In the genomic region with DNA sequence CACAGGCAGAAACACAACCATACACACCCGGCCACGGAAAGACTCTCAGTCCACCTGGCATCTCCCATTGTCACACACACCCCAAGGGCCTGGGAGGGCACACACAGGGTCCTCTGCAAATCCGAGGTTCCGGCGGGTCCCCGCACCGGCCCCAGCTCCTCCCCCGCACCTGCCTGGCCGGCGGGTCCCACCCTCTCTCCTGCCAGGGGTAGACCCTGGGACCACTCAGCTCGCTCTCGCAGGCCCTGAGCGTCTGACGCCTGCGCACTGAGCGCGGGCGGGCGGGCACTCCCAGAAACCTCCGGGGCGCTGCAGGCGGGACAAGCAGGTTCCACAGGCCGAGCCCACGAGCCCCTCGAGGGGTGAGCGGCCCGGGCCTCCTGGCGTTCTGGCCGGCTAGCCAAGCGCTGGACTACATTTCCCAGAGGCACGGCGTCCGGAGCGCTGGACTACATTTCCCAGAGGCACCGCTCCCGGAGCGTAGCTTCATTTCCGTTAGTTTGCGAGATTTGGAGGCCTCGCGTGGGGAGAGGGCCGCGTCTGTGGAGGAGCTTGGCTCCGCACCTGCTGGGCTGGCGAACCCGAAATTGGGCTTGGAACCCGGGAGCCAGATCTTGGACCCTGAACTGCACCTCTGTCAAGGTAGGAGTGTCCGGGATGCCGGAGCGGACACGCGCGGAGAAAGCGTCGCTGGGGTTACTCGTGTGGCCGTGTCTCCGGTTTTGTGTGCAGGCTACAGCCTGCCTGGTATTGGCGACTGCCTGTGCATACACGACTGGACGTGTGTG, we compare ENCODE assay signal across 1 cellular context.
TF ChIP-seq lines count a peak whose summit lies in the region.

A gene (plus strand): TSS at position 505 of the 788 bp plus-strand sequence. CDS start 10,686 bp downstream, outside the sequence.

TF ChIP-seq in HepG2, 621 proteins besides CTCF, POLR2A, EP300 and RAD21 (continued from another document and continues in another):
- TF ChIP-seq, protein P1, sequence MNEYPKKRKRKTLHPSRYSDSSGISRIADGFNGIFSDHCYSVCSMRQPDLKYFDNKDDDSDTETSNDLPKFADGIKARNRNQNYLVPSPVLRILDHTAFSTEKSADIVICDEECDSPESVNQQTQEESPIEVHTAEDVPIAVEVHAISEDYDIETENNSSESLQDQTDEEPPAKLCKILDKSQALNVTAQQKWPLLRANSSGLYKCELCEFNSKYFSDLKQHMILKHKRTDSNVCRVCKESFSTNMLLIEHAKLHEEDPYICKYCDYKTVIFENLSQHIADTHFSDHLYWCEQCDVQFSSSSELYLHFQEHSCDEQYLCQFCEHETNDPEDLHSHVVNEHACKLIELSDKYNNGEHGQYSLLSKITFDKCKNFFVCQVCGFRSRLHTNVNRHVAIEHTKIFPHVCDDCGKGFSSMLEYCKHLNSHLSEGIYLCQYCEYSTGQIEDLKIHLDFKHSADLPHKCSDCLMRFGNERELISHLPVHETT (CRISPR knock-in tag; conservative IDR thresholded peaks at IDR 0.05): no peak
- no peak for TF ChIP-seq ZNF451 (CRISPR knock-in tag; IDR thresholded peaks at IDR 0.05)
- no peak for TF ChIP-seq ZFP1 (CRISPR knock-in tag; IDR thresholded peaks at IDR 0.05)
- TF ChIP-seq, protein P2, sequence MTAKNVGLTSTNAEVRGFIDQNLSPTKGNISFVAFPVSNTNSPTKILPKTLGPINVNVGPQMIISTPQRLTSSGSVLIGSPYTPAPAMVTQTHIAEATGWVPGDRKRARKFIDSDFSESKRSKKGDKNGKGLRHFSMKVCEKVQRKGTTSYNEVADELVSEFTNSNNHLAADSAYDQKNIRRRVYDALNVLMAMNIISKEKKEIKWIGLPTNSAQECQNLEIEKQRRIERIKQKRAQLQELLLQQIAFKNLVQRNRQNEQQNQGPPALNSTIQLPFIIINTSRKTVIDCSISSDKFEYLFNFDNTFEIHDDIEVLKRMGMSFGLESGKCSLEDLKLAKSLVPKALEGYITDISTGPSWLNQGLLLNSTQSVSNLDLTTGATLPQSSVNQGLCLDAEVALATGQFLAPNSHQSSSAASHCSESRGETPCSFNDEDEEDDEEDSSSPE (CRISPR knock-in tag; IDR thresholded peaks at IDR 0.05): peak; percentile 83
- TF ChIP-seq RARA (CRISPR knock-in tag; IDR thresholded peaks at IDR 0.05): no peak
- no peak for TF ChIP-seq MBNL3 (CRISPR knock-in tag; conservative IDR thresholded peaks at IDR 0.05)
- no peak for TF ChIP-seq ZNF550 (CRISPR knock-in tag; IDR thresholded peaks at IDR 0.05; ENCODE audit: borderline replicate concordance)
- peak; percentile 79 for TF ChIP-seq ZNF670 (CRISPR knock-in tag; IDR thresholded peaks at IDR 0.05; ENCODE audit: borderline replicate concordance)
- TF ChIP-seq ZNF7 (CRISPR knock-in tag; IDR thresholded peaks at IDR 0.05): no peak
- TF ChIP-seq DNMT1 (CRISPR knock-in tag; IDR thresholded peaks at IDR 0.05): no peak
- TF ChIP-seq, protein P3, sequence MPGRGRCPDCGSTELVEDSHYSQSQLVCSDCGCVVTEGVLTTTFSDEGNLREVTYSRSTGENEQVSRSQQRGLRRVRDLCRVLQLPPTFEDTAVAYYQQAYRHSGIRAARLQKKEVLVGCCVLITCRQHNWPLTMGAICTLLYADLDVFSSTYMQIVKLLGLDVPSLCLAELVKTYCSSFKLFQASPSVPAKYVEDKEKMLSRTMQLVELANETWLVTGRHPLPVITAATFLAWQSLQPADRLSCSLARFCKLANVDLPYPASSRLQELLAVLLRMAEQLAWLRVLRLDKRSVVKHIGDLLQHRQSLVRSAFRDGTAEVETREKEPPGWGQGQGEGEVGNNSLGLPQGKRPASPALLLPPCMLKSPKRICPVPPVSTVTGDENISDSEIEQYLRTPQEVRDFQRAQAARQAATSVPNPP (CRISPR knock-in tag; IDR thresholded peaks at IDR 0.05): peak; percentile 87
- no peak for TF ChIP-seq HMG20A (CRISPR knock-in tag; IDR thresholded peaks at IDR 0.05; ENCODE audit: borderline replicate concordance)
- TF ChIP-seq ISX (CRISPR knock-in tag; conservative IDR thresholded peaks at IDR 0.05): 0 out of 2 replicates have a peak, but pooled peaks have one; percentile 26
- TF ChIP-seq FOSL1 (CRISPR knock-in tag; IDR thresholded peaks at IDR 0.05; ENCODE audit: borderline replicate concordance): no peak
- TF ChIP-seq SCMH1 (CRISPR knock-in tag; IDR thresholded peaks at IDR 0.05; ENCODE audit: borderline replicate concordance): no peak
- peak; percentile 71 for TF ChIP-seq ZNF329 (CRISPR knock-in tag; IDR thresholded peaks at IDR 0.05; ENCODE audit: low read depth)
- TF ChIP-seq, protein P4, sequence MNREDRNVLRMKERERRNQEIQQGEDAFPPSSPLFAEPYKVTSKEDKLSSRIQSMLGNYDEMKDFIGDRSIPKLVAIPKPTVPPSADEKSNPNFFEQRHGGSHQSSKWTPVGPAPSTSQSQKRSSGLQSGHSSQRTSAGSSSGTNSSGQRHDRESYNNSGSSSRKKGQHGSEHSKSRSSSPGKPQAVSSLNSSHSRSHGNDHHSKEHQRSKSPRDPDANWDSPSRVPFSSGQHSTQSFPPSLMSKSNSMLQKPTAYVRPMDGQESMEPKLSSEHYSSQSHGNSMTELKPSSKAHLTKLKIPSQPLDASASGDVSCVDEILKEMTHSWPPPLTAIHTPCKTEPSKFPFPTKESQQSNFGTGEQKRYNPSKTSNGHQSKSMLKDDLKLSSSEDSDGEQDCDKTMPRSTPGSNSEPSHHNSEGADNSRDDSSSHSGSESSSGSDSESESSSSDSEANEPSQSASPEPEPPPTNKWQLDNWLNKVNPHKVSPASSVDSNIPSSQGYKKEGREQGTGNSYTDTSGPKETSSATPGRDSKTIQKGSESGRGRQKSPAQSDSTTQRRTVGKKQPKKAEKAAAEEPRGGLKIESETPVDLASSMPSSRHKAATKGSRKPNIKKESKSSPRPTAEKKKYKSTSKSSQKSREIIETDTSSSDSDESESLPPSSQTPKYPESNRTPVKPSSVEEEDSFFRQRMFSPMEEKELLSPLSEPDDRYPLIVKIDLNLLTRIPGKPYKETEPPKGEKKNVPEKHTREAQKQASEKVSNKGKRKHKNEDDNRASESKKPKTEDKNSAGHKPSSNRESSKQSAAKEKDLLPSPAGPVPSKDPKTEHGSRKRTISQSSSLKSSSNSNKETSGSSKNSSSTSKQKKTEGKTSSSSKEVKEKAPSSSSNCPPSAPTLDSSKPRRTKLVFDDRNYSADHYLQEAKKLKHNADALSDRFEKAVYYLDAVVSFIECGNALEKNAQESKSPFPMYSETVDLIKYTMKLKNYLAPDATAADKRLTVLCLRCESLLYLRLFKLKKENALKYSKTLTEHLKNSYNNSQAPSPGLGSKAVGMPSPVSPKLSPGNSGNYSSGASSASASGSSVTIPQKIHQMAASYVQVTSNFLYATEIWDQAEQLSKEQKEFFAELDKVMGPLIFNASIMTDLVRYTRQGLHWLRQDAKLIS (CRISPR knock-in tag; IDR thresholded peaks at IDR 0.05): no peak
- 0 out of 2 replicates have a peak, but pooled peaks have one; percentile 21 for TF ChIP-seq NCOA2 (CRISPR knock-in tag; IDR thresholded peaks at IDR 0.05)
- TF ChIP-seq, protein P5, sequence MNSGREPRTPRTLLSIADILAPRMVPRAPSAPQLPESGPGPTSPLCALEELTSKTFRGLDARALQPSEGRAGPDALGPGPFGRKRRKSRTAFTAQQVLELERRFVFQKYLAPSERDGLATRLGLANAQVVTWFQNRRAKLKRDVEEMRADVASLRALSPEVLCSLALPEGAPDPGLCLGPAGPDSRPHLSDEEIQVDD (CRISPR knock-in tag; IDR thresholded peaks at IDR 0.05; ENCODE audit: borderline replicate concordance): peak; percentile 70; the same call in 1 of the 2 replicates
- TF ChIP-seq KLF15 (CRISPR knock-in tag; IDR thresholded peaks at IDR 0.05; ENCODE audit: borderline replicate concordance): 0 out of 2 replicates have a peak, but pooled peaks have one; percentile 84
- TF ChIP-seq KDM5B (CRISPR knock-in tag; IDR thresholded peaks at IDR 0.05; ENCODE audit: borderline replicate concordance): peak; percentile 77; the same call in 1 of the 2 replicates
- TF ChIP-seq, protein P6, sequence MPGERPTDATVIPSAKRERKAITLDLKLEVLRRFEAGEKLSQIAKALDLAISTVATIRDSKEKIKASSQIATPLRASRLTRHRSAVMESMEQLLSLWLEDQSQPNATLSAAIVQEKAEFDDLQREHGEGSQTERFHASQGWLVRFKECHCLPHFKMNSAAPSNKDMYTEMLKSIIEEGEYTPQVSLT (CRISPR knock-in tag; IDR thresholded peaks at IDR 0.05; ENCODE audit: borderline replicate concordance, low read depth): no peak
- TF ChIP-seq CHD2 (IDR thresholded peaks at IDR 0.05; ENCODE audit: low read depth, low read length): peak; percentile 96
- no peak for TF ChIP-seq ZNF20 (CRISPR knock-in tag; IDR thresholded peaks at IDR 0.05)
- no peak; the same call in 1 of the 2 replicates for TF ChIP-seq ZFP37 (CRISPR knock-in tag; IDR thresholded peaks at IDR 0.05; ENCODE audit: borderline replicate concordance)
- TF ChIP-seq PHB2 (IDR thresholded peaks at IDR 0.05; ENCODE audit: partially characterized antibody): no peak
- TF ChIP-seq, protein P7, sequence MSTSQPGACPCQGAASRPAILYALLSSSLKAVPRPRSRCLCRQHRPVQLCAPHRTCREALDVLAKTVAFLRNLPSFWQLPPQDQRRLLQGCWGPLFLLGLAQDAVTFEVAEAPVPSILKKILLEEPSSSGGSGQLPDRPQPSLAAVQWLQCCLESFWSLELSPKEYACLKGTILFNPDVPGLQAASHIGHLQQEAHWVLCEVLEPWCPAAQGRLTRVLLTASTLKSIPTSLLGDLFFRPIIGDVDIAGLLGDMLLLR (CRISPR knock-in tag; IDR thresholded peaks at IDR 0.05): no peak; the same call in 1 of the 2 replicates
- TF ChIP-seq ZNF484 (CRISPR knock-in tag; IDR thresholded peaks at IDR 0.05; ENCODE audit: borderline replicate concordance, low read depth): no peak; the same call in 1 of the 2 replicates
- TF ChIP-seq, protein P8, sequence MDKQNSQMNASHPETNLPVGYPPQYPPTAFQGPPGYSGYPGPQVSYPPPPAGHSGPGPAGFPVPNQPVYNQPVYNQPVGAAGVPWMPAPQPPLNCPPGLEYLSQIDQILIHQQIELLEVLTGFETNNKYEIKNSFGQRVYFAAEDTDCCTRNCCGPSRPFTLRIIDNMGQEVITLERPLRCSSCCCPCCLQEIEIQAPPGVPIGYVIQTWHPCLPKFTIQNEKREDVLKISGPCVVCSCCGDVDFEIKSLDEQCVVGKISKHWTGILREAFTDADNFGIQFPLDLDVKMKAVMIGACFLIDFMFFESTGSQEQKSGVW (CRISPR knock-in tag; IDR thresholded peaks at IDR 0.05; ENCODE audit: borderline replicate concordance): no peak
- no peak for TF ChIP-seq HNRNPK (IDR thresholded peaks at IDR 0.05; ENCODE audit: low read depth, low read length, poor library complexity, severe bottlenecking)
- no peak for TF ChIP-seq SIX1 (CRISPR knock-in tag; IDR thresholded peaks at IDR 0.05; ENCODE audit: borderline replicate concordance)
- TF ChIP-seq, protein P9, sequence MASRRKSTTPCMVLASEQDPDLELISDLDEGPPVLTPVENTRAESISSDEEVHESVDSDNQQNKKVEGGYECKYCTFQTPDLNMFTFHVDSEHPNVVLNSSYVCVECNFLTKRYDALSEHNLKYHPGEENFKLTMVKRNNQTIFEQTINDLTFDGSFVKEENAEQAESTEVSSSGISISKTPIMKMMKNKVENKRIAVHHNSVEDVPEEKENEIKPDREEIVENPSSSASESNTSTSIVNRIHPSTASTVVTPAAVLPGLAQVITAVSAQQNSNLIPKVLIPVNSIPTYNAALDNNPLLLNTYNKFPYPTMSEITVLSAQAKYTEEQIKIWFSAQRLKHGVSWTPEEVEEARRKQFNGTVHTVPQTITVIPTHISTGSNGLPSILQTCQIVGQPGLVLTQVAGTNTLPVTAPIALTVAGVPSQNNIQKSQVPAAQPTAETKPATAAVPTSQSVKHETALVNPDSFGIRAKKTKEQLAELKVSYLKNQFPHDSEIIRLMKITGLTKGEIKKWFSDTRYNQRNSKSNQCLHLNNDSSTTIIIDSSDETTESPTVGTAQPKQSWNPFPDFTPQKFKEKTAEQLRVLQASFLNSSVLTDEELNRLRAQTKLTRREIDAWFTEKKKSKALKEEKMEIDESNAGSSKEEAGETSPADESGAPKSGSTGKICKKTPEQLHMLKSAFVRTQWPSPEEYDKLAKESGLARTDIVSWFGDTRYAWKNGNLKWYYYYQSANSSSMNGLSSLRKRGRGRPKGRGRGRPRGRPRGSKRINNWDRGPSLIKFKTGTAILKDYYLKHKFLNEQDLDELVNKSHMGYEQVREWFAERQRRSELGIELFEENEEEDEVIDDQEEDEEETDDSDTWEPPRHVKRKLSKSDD (CRISPR knock-in tag; IDR thresholded peaks at IDR 0.05; ENCODE audit: low read depth): no peak
- peak; percentile 96 for TF ChIP-seq ZNF274 (CRISPR knock-in tag; IDR thresholded peaks at IDR 0.05)
- TF ChIP-seq BORCS8-MEF2B (CRISPR knock-in tag; IDR thresholded peaks at IDR 0.05): no peak
- TF ChIP-seq ZMAT3 (CRISPR knock-in tag; conservative IDR thresholded peaks at IDR 0.05): peak; percentile 78; the same call in 1 of the 2 replicates
- no peak for TF ChIP-seq TGIF2 (CRISPR knock-in tag; IDR thresholded peaks at IDR 0.05)
- TF ChIP-seq, protein P10, sequence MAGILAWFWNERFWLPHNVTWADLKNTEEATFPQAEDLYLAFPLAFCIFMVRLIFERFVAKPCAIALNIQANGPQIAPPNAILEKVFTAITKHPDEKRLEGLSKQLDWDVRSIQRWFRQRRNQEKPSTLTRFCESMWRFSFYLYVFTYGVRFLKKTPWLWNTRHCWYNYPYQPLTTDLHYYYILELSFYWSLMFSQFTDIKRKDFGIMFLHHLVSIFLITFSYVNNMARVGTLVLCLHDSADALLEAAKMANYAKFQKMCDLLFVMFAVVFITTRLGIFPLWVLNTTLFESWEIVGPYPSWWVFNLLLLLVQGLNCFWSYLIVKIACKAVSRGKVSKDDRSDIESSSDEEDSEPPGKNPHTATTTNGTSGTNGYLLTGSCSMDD (CRISPR knock-in tag; IDR thresholded peaks at IDR 0.05): no peak
- TF ChIP-seq, protein P11, sequence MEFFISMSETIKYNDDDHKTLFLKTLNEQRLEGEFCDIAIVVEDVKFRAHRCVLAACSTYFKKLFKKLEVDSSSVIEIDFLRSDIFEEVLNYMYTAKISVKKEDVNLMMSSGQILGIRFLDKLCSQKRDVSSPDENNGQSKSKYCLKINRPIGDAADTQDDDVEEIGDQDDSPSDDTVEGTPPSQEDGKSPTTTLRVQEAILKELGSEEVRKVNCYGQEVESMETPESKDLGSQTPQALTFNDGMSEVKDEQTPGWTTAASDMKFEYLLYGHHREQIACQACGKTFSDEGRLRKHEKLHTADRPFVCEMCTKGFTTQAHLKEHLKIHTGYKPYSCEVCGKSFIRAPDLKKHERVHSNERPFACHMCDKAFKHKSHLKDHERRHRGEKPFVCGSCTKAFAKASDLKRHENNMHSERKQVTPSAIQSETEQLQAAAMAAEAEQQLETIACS (CRISPR knock-in tag; IDR thresholded peaks at IDR 0.05): no peak; the same call in 1 of the 2 replicates
- peak; percentile 94 for TF ChIP-seq SAP130 (CRISPR knock-in tag; IDR thresholded peaks at IDR 0.05; ENCODE audit: low read depth)
- TF ChIP-seq ZNF747 (CRISPR knock-in tag; IDR thresholded peaks at IDR 0.05; ENCODE audit: borderline replicate concordance): peak; percentile 83
- TF ChIP-seq TCF7L2 (IDR thresholded peaks at IDR 0.05; ENCODE audit: low read depth, low read length): no peak
- no peak for TF ChIP-seq KDM4B (CRISPR knock-in tag; IDR thresholded peaks at IDR 0.05)
- TF ChIP-seq ZNF143 (CRISPR knock-in tag; IDR thresholded peaks at IDR 0.05): peak; percentile 99
- TF ChIP-seq ATAD3A (CRISPR knock-in tag; IDR thresholded peaks at IDR 0.05): no peak
- peak; percentile 93 for TF ChIP-seq KMT2B (CRISPR knock-in tag; IDR thresholded peaks at IDR 0.05)
- TF ChIP-seq MED13 (CRISPR knock-in tag; IDR thresholded peaks at IDR 0.05): no peak
- TF ChIP-seq ZNF780A (CRISPR knock-in tag; IDR thresholded peaks at IDR 0.05): no peak
- TF ChIP-seq NCOA1 (CRISPR knock-in tag; IDR thresholded peaks at IDR 0.05): no peak
